15 cellular contexts compared by ENCODE assay signal in the genomic region with DNA sequence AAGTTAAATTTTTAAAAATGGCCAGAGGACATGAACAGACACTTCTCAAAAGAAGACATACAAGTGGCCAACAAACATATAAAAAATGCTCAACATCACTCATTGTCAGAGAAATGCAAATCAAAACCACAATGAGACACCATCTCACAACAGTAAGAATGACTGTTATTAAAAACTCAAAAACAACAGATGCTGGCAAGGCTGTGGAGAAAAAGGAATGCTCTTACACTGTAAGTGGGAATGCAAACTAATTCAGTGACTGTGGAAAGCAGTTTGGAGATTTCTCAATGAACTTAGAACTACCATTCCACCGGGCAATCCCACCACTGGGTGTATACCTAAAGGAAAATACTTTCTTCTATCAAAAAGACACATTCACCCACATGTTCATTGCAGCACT.
A peak's percentile ranks its signal among the peaks of the same experiment; 100 is the strongest.
DNase-seq lines count a peak whose midpoint lies in the region; ATAC-seq and TF ChIP-seq lines count a peak whose summit lies in the region.
"Had no signal": no experiment of that assay in that cellular context is flagged by ENCODE, and none has a peak within 500 bp of the region (broad histone marks: within the 10 kb centered on the region; RNA-seq: fewer than 3 reads in every experiment).

No MANE protein-coding gene starts in this region.

- H3K79me1 ChIP-seq in IMR-90 (ENCODE audit: low read depth in 1 of 2, low read length in 2 of 2), result no peaks in the 10 kb centered on the region

- no CpG with 5 or more reads among the region's 1 CpG for WGBS in IMR-90 (ENCODE audit: extremely low coverage in 2 of 2, insufficient read length in 1 of 2), 2 experiments

- no peak overlapping the region for H2AK9ac ChIP-seq in IMR-90 (replicated peaks; ENCODE audit: low read depth, low read length, poor library complexity)

- H3K9ac ChIP-seq in IMR-90 (ENCODE audit: low read depth, low read length), result no peak overlapping the region

- H3K18ac ChIP-seq in IMR-90 (ENCODE audit: low read depth, low read length), result no peak overlapping the region

- H3K27ac ChIP-seq in AG04450 (ENCODE audit: low read depth, low read length), result no peak overlapping the region
- H3K27ac ChIP-seq in IMR-90 (ENCODE audit: insufficient read depth, low read length), result peak overlapping the region; percentile 34; the same call in 1 of the 2 replicates
- H3K27ac ChIP-seq in left lung, result no peak overlapping the region
- H3K27ac ChIP-seq: pancreas had no signal

- CTCF ChIA-PET in AG04450 (lab: Charles Lee) (no interaction called here), IMR-90 (lab: Yijun Ruan, JAX) (no interaction called here)

- no peak overlapping the region for H2AFZ ChIP-seq in IMR-90 (replicated peaks; ENCODE audit: low read length, poor library complexity)

- H3K23ac ChIP-seq in IMR-90 (ENCODE audit: low read depth, low read length), result no peak overlapping the region

- H3K14ac ChIP-seq in IMR-90 (replicated peaks; ENCODE audit: low read depth, low read length), result no peak overlapping the region

- peaks cover 22% of the 10 kb centered on the region for H3K9me3 Mint-ChIP-seq in chondrocyte (ENCODE audit: low read depth)

- no TSS peak for BruUV-seq in IMR-90 (replicated peaks; lab: Mats Ljungman, UMichigan)

- no peaks in the 10 kb centered on the region for H3K27me3 Mint-ChIP-seq in chondrocyte (ENCODE audit: low read depth)

- H4K5ac ChIP-seq in IMR-90 (ENCODE audit: low read depth, low read length), result no peak overlapping the region

- H3K4me3 Mint-ChIP-seq in chondrocyte (ENCODE audit: unreplicated experiment), result no peak overlapping the region

- TF ChIP-seq RAD21 in IMR-90 (IDR thresholded peaks at IDR 0.05; ENCODE audit: low read length), result no peak

- H4K20me1 ChIP-seq in IMR-90 (ENCODE audit: insufficient read depth, low read length), result no peaks in the 10 kb centered on the region

- H3K9me1 ChIP-seq in IMR-90 (ENCODE audit: insufficient read depth, low read length), result no peaks in the 10 kb centered on the region

- peak overlapping the region; percentile 85 for H2BK5ac ChIP-seq in IMR-90 (ENCODE audit: low read depth, low read length, poor library complexity, severe bottlenecking)

- no peaks in the 10 kb centered on the region for H3K36me3 ChIP-seq in IMR-90 (ENCODE audit: control insufficient read depth, insufficient read depth, low read length)
- H3K36me3 ChIP-seq in left lung, result no peaks in the 10 kb centered on the region
- H3K36me3 ChIP-seq: pancreas had no signal

- H4K91ac ChIP-seq in IMR-90 (ENCODE audit: insufficient read depth, low read depth, low read length), result no peak overlapping the region

- H3K4ac ChIP-seq in IMR-90 (ENCODE audit: low read depth, low read length), result no peak overlapping the region

- H3K9me3 ChIP-seq in AG04450 (ENCODE audit: control insufficient read depth, insufficient read depth, low read length), result peaks cover 2% of the 10 kb centered on the region; the same call in 1 of the 2 replicates
- H3K9me3 ChIP-seq in IMR-90 (ENCODE audit: control insufficient read depth, insufficient read depth, low read length), result peaks cover 6% of the 10 kb centered on the region; the same call in 1 of the 2 replicates
- H3K9me3 ChIP-seq in left lung, result peaks cover 0 to 15% of the 10 kb centered on the region in 2 donors
- H3K9me3 ChIP-seq: pancreas had no signal

- no peak overlapping the region for H3K4me2 ChIP-seq in IMR-90 (ENCODE audit: low read depth, low read length)

- H3K36me3 Mint-ChIP-seq in chondrocyte (ENCODE audit: low read depth), result peaks cover 8% of the 10 kb centered on the region

- dilution Hi-C loops in IMR-90 (cut with HindIII; ENCODE audit: low sequenced_read_pairs, unreplicated experiment), result no loop called here

- DNase-seq in AG04450 (ENCODE audit: low read depth, low spot score), result peak; percentile 7
- DNase-seq in IMR-90, result peak; percentile 54
- no peak for DNase-seq in chondrocyte (ENCODE audit: low spot score)
- DNase-seq in kidney tubule cell (ENCODE audit: low spot score), result peak; percentile 33
- DNase-seq in activated effector memory CD4-positive, alpha-beta T cell treated with anti-CD3 and anti-CD28 coated beads, Interleukin-2, amount 50 U/mL, for 16 hours, result no peak
- DNase-seq in GM20000 (ENCODE audit: low spot score), result no peak
- DNase-seq in germinal center (ENCODE audit: low spot score), result no peak
- DNase-seq in left lung, result no peak
- DNase-seq: anterior cingulate cortex; effector CD4-positive, alpha-beta T cell; NCI-H1930; NCI-H524; pancreas; substantia nigra had no signal

- no peak for TF ChIP-seq POLR2A in IMR-90 (IDR thresholded peaks at IDR 0.05; ENCODE audit: low read depth, low read length)

- in situ Hi-C loops in IMR-90 (cut with MboI; ENCODE audit: low sequenced_read_pairs), result no loop called here

- no peaks in the 10 kb centered on the region for H3K4me1 ChIP-seq in IMR-90 (ENCODE audit: control insufficient read depth, insufficient read depth, low read length)
- peaks cover 0 to 1% of the 10 kb centered on the region in 2 donors for H3K4me1 ChIP-seq in left lung
- H3K4me1 ChIP-seq: pancreas had no signal

- POLR2A ChIA-PET in AG04450 (lab: Yijun Ruan, JAX) (interaction anchor here (0.7 to 1.1 kb wide), 4 partner anchors 19 to 455 kb away, joined by 3 to 5 read pairs (median 3); a partner anchor contains a TSS), IMR-90 (lab: Charles Lee; ENCODE audit: unreplicated experiment) (no interaction called here)

- no peak overlapping the region for H2AK5ac ChIP-seq in IMR-90 (ENCODE audit: low read depth, low read length)

- no peak overlapping the region for H2BK20ac ChIP-seq in IMR-90 (ENCODE audit: low read depth, low read length)

- H2BK15ac ChIP-seq in IMR-90 (ENCODE audit: low read depth, low read length), result no peak overlapping the region

- H3K4me1 Mint-ChIP-seq in chondrocyte (ENCODE audit: low read depth), result peaks cover 23% of the 10 kb centered on the region

- no peaks in the 10 kb centered on the region for H3K27me3 ChIP-seq in AG04450 (ENCODE audit: control insufficient read depth, insufficient read depth, low read length)
- H3K27me3 ChIP-seq in IMR-90 (ENCODE audit: control insufficient read depth, insufficient read depth, low read length), result no peaks in the 10 kb centered on the region
- no peaks in the 10 kb centered on the region for H3K27me3 ChIP-seq in left lung
- H3K27me3 ChIP-seq: pancreas had no signal

- H4K8ac ChIP-seq in IMR-90 (ENCODE audit: low read depth in 2 of 2, low read length in 2 of 2), result no peak overlapping the region

- H3K4me3 ChIP-seq in AG04450 (ENCODE audit: low read depth, low read length) (no peak overlapping the region), IMR-90 (ENCODE audit: insufficient read depth, low read depth, low read length) (no peak overlapping the region), left lung (no peak overlapping the region)
- H3K4me3 ChIP-seq: A549, pancreas had no signal

- ATAC-seq in IMR-90 (ENCODE audit: low read depth) (peak; percentile 53), left lung (no peak)

- TF ChIP-seq CTCF in AG04450 (IDR thresholded peaks at IDR 0.05; ENCODE audit: low read depth, low read length), result no peak
- no peak for TF ChIP-seq CTCF in IMR-90 (conservative IDR thresholded peaks at IDR 0.05; ENCODE audit: low read depth, low read length)
- TF ChIP-seq CTCF in chondrocyte (IDR thresholded peaks at IDR 0.05), result no peak
- TF ChIP-seq CTCF in GM20000 (IDR thresholded peaks at IDR 0.05; ENCODE audit: extremely low read depth, missing control alignments), result no peak
- no peak for TF ChIP-seq CTCF in left lung (IDR thresholded peaks at IDR 0.05)

- H3K56ac ChIP-seq in IMR-90 (ENCODE audit: extremely low read depth, insufficient read depth, low read length), result no peak overlapping the region

- no peak overlapping the region for H2BK120ac ChIP-seq in IMR-90 (ENCODE audit: low read depth, low read length)

- intact Hi-C loops in IMR-90 (cut with micrococcal nuclease), result loop anchor here (5.0 kb wide), 1 partner anchor 170 kb away; a partner anchor contains a TSS
- intact Hi-C loops in left lung (cut with DNase I), result no loop called here

- peak overlapping the region; percentile 99 for H3K27ac Mint-ChIP-seq in chondrocyte (ENCODE audit: unreplicated experiment)

TF ChIP-seq in IMR-90, 13 proteins besides CTCF, POLR2A, EP300 and RAD21:
- TF ChIP-seq NFE2L2 (IDR thresholded peaks at IDR 0.05; ENCODE audit: low read depth, low read length), result no peak
- TF ChIP-seq MAFK (IDR thresholded peaks at IDR 0.05; ENCODE audit: low read depth, low read length), result no peak
- TF ChIP-seq, protein P1, sequence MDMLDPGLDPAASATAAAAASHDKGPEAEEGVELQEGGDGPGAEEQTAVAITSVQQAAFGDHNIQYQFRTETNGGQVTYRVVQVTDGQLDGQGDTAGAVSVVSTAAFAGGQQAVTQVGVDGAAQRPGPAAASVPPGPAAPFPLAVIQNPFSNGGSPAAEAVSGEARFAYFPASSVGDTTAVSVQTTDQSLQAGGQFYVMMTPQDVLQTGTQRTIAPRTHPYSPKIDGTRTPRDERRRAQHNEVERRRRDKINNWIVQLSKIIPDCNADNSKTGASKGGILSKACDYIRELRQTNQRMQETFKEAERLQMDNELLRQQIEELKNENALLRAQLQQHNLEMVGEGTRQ (IDR thresholded peaks at IDR 0.05; ENCODE audit: low read depth, low read length), result no peak
- TF ChIP-seq, protein P2, sequence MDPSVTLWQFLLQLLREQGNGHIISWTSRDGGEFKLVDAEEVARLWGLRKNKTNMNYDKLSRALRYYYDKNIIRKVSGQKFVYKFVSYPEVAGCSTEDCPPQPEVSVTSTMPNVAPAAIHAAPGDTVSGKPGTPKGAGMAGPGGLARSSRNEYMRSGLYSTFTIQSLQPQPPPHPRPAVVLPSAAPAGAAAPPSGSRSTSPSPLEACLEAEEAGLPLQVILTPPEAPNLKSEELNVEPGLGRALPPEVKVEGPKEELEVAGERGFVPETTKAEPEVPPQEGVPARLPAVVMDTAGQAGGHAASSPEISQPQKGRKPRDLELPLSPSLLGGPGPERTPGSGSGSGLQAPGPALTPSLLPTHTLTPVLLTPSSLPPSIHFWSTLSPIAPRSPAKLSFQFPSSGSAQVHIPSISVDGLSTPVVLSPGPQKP (IDR thresholded peaks at IDR 0.05; ENCODE audit: borderline replicate concordance, low read depth, low read length), result no peak
- no peak for TF ChIP-seq RFX5 (IDR thresholded peaks at IDR 0.05; ENCODE audit: low read depth, low read length)
- TF ChIP-seq CEBPB (IDR thresholded peaks at IDR 0.05; ENCODE audit: low read depth, low read length), result no peak
- no peak for TF ChIP-seq MXI1 (IDR thresholded peaks at IDR 0.05; ENCODE audit: borderline replicate concordance, low read depth, low read length)
- TF ChIP-seq MAZ (IDR thresholded peaks at IDR 0.05; ENCODE audit: borderline replicate concordance, low read depth, low read length), result no peak

Comparison
In these comparisons a context has a peak if more than half of its experiments do, and no peak if none do; other contexts are left out.
1. DNase-seq: peak in AG04450 (single experiment), IMR-90 (single experiment) and kidney tubule cell (single experiment); none in chondrocyte (single experiment), activated effector memory CD4-positive, alpha-beta T cell treated with anti-CD3 and anti-CD28 coated beads, Interleukin-2, amount 50 U/mL, for 16 hours (single experiment), GM20000 (single experiment), germinal center (single experiment) and left lung (0 of 2).